ENCODE assay signal across 13 cellular contexts in genomic region chr4:46937493-46937892, GRCh38. TPM values are rescaled to one million over a fixed set of nuclear protein-coding genes. Genes with fewer than 3 reads are reported as not detected.
A peak's percentile ranks its signal among the peaks of the same experiment; 100 is the strongest.
DNase-seq lines count a peak whose midpoint lies in the region; ATAC-seq and TF ChIP-seq lines count a peak whose summit lies in the region.
"Had no signal": no experiment of that assay in that cellular context is flagged by ENCODE, and none has a peak within 500 bp of the region (broad histone marks: within the 10 kb centered on the region; RNA-seq: fewer than 3 reads in every experiment).

No MANE protein-coding gene starts in this region.

- no peaks in the 10 kb centered on the region; the same call in 1 of the 2 replicates for H3K27me3 ChIP-seq in SK-N-SH (ENCODE audit: insufficient read depth)
- H3K27me3 ChIP-seq in fibroblast of lung (ENCODE audit: control insufficient read depth, insufficient read depth, low read length), result no peaks in the 10 kb centered on the region
- H3K27me3 ChIP-seq: MG63 had no signal

- no peak overlapping the region for H3K4me3 Mint-ChIP-seq in type B pancreatic cell
- H3K4me3 Mint-ChIP-seq: stimulated activated effector memory CD8-positive, alpha-beta T cell treated with anti-CD3 and anti-CD28 coated beads, Interleukin-12 subunit alpha, Interleukin-12 subunit beta, amount 100 ng/mL, for 72 hours had no signal

- H3K4me2 ChIP-seq in SK-N-SH (no peak overlapping the region), fibroblast of lung (ENCODE audit: extremely low read depth, insufficient read depth, low read length) (no peak overlapping the region)

- TF ChIP-seq CTCF in SK-N-SH (IDR thresholded peaks at IDR 0.05), result peak; percentile 45
- peak in 1 of 2 donors; percentile 35 for TF ChIP-seq CTCF in fibroblast of lung (conservative IDR thresholded peaks at IDR 0.05 in 1 of 2, IDR thresholded peaks at IDR 0.05 in 1 of 2; ENCODE audit: low read depth in 1 of 2, low read length in 2 of 2)
- peak; percentile 50 for TF ChIP-seq CTCF in type B pancreatic cell (conservative IDR thresholded peaks at IDR 0.05)

- H3K4me3 ChIP-seq in SK-N-SH (ENCODE audit: low read depth in 2 of 2, low read length in 1 of 2) (no peak overlapping the region; a peak in 1 of 4 replicates), fibroblast of lung (replicated peaks in 1 of 4; ENCODE audit: control extremely low read depth in 1 of 4, insufficient read depth in 1 of 4, low read depth in 3 of 4, low read length in 4 of 4) (no peak overlapping the region)
- H3K4me3 ChIP-seq: MG63 had no signal

- no peaks in the 10 kb centered on the region for H3K4me1 Mint-ChIP-seq in type B pancreatic cell (ENCODE audit: unreplicated experiment)
- H3K4me1 Mint-ChIP-seq: stimulated activated effector memory CD8-positive, alpha-beta T cell treated with anti-CD3 and anti-CD28 coated beads, Interleukin-12 subunit alpha, Interleukin-12 subunit beta, amount 100 ng/mL, for 72 hours had no signal

- H2AFZ ChIP-seq in SK-N-SH (ENCODE audit: low read depth) (no peak overlapping the region), fibroblast of lung (ENCODE audit: low read length) (no peak overlapping the region)

- no peak for DNase-seq in SK-N-SH
- DNase-seq in OCI-M1 (lab: John Stamatoyannopoulos, UW), result peak; percentile 21
- DNase-seq in fibroblast of lung (ENCODE audit: low read depth in 2 of 2), result peak; percentile 22 to 34
- no peak for DNase-seq in type B pancreatic cell (ENCODE audit: extremely low spot score, unreplicated experiment)
- DNase-seq in NCI-H2029 (lab: John Stamatoyannopoulos, UW), result no peak
- DNase-seq in COLO829 (ENCODE audit: low spot score), result no peak
- DNase-seq: MG63, NCI-H69, T-helper 2 cell had no signal

- no peak overlapping the region for H3K27ac Mint-ChIP-seq in type B pancreatic cell
- H3K27ac Mint-ChIP-seq: stimulated activated effector memory CD8-positive, alpha-beta T cell treated with anti-CD3 and anti-CD28 coated beads, Interleukin-12 subunit alpha, Interleukin-12 subunit beta, amount 100 ng/mL, for 72 hours had no signal

- no peaks in the 10 kb centered on the region; a peak in 1 of 4 replicates for H3K4me1 ChIP-seq in SK-N-SH (ENCODE audit: control insufficient read depth in 1 of 2, insufficient read depth in 2 of 2, low read depth in 1 of 2, low read length in 1 of 2)
- no peaks in the 10 kb centered on the region for H3K4me1 ChIP-seq in fibroblast of lung (ENCODE audit: control insufficient read depth, extremely low read depth, insufficient read depth, low read length)

- H3K9me3 Mint-ChIP-seq in type B pancreatic cell, result no peaks in the 10 kb centered on the region
- H3K9me3 Mint-ChIP-seq: stimulated activated effector memory CD8-positive, alpha-beta T cell treated with anti-CD3 and anti-CD28 coated beads, Interleukin-12 subunit alpha, Interleukin-12 subunit beta, amount 100 ng/mL, for 72 hours had no signal

- H4K20me1 ChIP-seq in SK-N-SH (ENCODE audit: insufficient read depth), result no peaks in the 10 kb centered on the region
- H4K20me1 ChIP-seq in fibroblast of lung (ENCODE audit: control insufficient read depth, extremely low read depth, insufficient read depth, low read length), result no peaks in the 10 kb centered on the region

- TF ChIP-seq RAD21 in SK-N-SH (IDR thresholded peaks at IDR 0.05; ENCODE audit: low read length), result no peak

- ATAC-seq in SK-N-SH treated with all-trans-retinoic acid at 6 μM for 48 hours (no peak), GM18907 (IDR thresholded peaks at IDR 0.05; ENCODE audit: unreplicated experiment) (no peak)
- ATAC-seq: stimulated activated effector memory CD8-positive, alpha-beta T cell treated with anti-CD3 and anti-CD28 coated beads, Interleukin-12 subunit alpha, Interleukin-12 subunit beta, amount 100 ng/mL, for 72 hours had no signal

- CTCF ChIA-PET in SK-N-SH (lab: Yijun Ruan, JAX), result interaction anchor here (0.7 to 1.1 kb wide), 3 partner anchors 15 to 19 kb away, joined by 3 to 4 read pairs (median 3); no protein-coding TSS in a partner anchor

- no peaks in the 10 kb centered on the region for H3K36me3 Mint-ChIP-seq in type B pancreatic cell
- H3K36me3 Mint-ChIP-seq: stimulated activated effector memory CD8-positive, alpha-beta T cell treated with anti-CD3 and anti-CD28 coated beads, Interleukin-12 subunit alpha, Interleukin-12 subunit beta, amount 100 ng/mL, for 72 hours had no signal

- no peak for TF ChIP-seq EP300 in SK-N-SH (IDR thresholded peaks at IDR 0.05; ENCODE audit: borderline replicate concordance in 1 of 2, low read depth in 1 of 2, low read length in 1 of 2)

- H3F3A ChIP-seq in SK-N-SH (replicated peaks; ENCODE audit: insufficient read depth), result no peaks in the 10 kb centered on the region

- H3K9ac ChIP-seq in SK-N-SH (no peak overlapping the region), fibroblast of lung (ENCODE audit: insufficient read depth, low read length) (no peak overlapping the region)

- no peak overlapping the region for H3K27ac ChIP-seq in SK-N-SH (ENCODE audit: low read depth in 2 of 2, low read length in 1 of 2)
- H3K27ac ChIP-seq in fibroblast of lung (ENCODE audit: insufficient read depth, low read length), result no peak overlapping the region

- no peaks in the 10 kb centered on the region for H3K36me3 ChIP-seq in SK-N-SH (replicated peaks in 1 of 2; ENCODE audit: control insufficient read depth in 1 of 2, insufficient read depth in 2 of 2, low read length in 1 of 2)
- no peaks in the 10 kb centered on the region for H3K36me3 ChIP-seq in fibroblast of lung (ENCODE audit: control insufficient read depth, insufficient read depth, low read length)
- H3K36me3 ChIP-seq: MG63 had no signal

- no peaks in the 10 kb centered on the region for H3K9me2 ChIP-seq in SK-N-SH

- 11% methylated on average over 1 of the region's 1 CpG for WGBS in SK-N-SH (ENCODE audit: low lambda C conversion rate)

- no peaks in the 10 kb centered on the region for H3K79me2 ChIP-seq in SK-N-SH (ENCODE audit: insufficient read depth)
- no peaks in the 10 kb centered on the region for H3K79me2 ChIP-seq in fibroblast of lung (ENCODE audit: control insufficient read depth, insufficient read depth, low read length)

- H3K9me3 ChIP-seq in SK-N-SH (no peaks in the 10 kb centered on the region), fibroblast of lung (ENCODE audit: control insufficient read depth, insufficient read depth, low read depth, low read length) (no peaks in the 10 kb centered on the region)
- H3K9me3 ChIP-seq: MG63 had no signal

- POLR2A ChIA-PET in SK-N-SH (lab: Yijun Ruan, JAX), result no interaction called here

- no peaks in the 10 kb centered on the region for H3K27me3 Mint-ChIP-seq in type B pancreatic cell

TF ChIP-seq in SK-N-SH, 30 proteins besides CTCF, POLR2A, EP300 and RAD21:
- TF ChIP-seq SMC3 (IDR thresholded peaks at IDR 0.05; ENCODE audit: low read depth, low read length) (no peak), YY1 (IDR thresholded peaks at IDR 0.05; ENCODE audit: low read depth) (no peak), RCOR1 (IDR thresholded peaks at IDR 0.05; ENCODE audit: low read length) (no peak), TAF1 (IDR thresholded peaks at IDR 0.05; ENCODE audit: borderline replicate concordance, low read depth, low read length) (no peak), NRF1 (IDR thresholded peaks at IDR 0.05; ENCODE audit: low read depth, low read length) (no peak), FOXJ3 (CRISPR knock-in tag; IDR thresholded peaks at IDR 0.05) (no peak), MXI1 (IDR thresholded peaks at IDR 0.05; ENCODE audit: low read depth, low read length) (no peak), SIN3A (IDR thresholded peaks at IDR 0.05; ENCODE audit: borderline replicate concordance, low read depth, low read length) (no peak), TCF12 (IDR thresholded peaks at IDR 0.05) (no peak), FOSL2 (IDR thresholded peaks at IDR 0.05; ENCODE audit: borderline replicate concordance, low read depth) (no peak), MEF2A (IDR thresholded peaks at IDR 0.05; ENCODE audit: borderline replicate concordance, low read depth) (no peak), RXRA (IDR thresholded peaks at IDR 0.05; ENCODE audit: borderline replicate concordance, low read depth) (no peak)

TF ChIP-seq in SK-N-SH treated with all-trans-retinoic acid at 6 μM for 48 hours, 23 proteins besides CTCF, POLR2A, EP300 and RAD21 (continues in another document):
- TF ChIP-seq ZC3H10 (CRISPR knock-in tag; IDR thresholded peaks at IDR 0.05) (no peak), GLIS3 (CRISPR knock-in tag; IDR thresholded peaks at IDR 0.05) (no peak), TCF4 (CRISPR knock-in tag; IDR thresholded peaks at IDR 0.05; ENCODE audit: borderline replicate concordance) (no peak), ARNTL (CRISPR knock-in tag; IDR thresholded peaks at IDR 0.05; ENCODE audit: borderline replicate concordance, low read depth) (no peak), ESRRG (CRISPR knock-in tag; IDR thresholded peaks at IDR 0.05) (no peak), OSR1 (CRISPR knock-in tag; IDR thresholded peaks at IDR 0.05) (no peak), CSRNP3 (CRISPR knock-in tag; IDR thresholded peaks at IDR 0.05) (no peak), ZNF565 (CRISPR knock-in tag; conservative IDR thresholded peaks at IDR 0.05; ENCODE audit: low read depth) (no peak)

RNA-seq across cellular contexts. Expression of gene COX7B2, which starts 28.4 kb away (rescaled TPM):
- not detected in 2 replicates for polyA plus RNA-seq in SK-N-SH (2012; rRNA removed)
- not detected in 2 replicates for polyA plus RNA-seq in SK-N-SH (2012; cell fraction: cytosol; rRNA removed)
- not detected in 2 replicates for polyA plus RNA-seq in SK-N-SH (2012; cell fraction: nucleus; rRNA removed)
- not detected in 2 replicates for total RNA-seq in fibroblast of lung
- not detected in 2 replicates for polyA plus RNA-seq in fibroblast of lung
- not detected in 2 replicates for polyA plus RNA-seq in fibroblast of lung (2012)
- polyA minus RNA-seq in fibroblast of lung (ENCODE audit: low replicate concordance), result not detected in 2 replicates
- total RNA-seq in type B pancreatic cell (ENCODE audit: low replicate concordance), result not detected in 2 replicates
- total RNA-seq: myocyte had no signal

RNA-seq across cellular contexts. Expression of gene GABRA4, which starts 55.9 kb away (rescaled TPM):
- not detected in 2 replicates for polyA plus RNA-seq in SK-N-SH (2012; rRNA removed)
- not detected in 2 replicates for polyA plus RNA-seq in SK-N-SH (2012; cell fraction: cytosol; rRNA removed)
- polyA plus RNA-seq in SK-N-SH (2012; cell fraction: nucleus; rRNA removed), result not detected in 2 replicates
- not detected in 2 replicates for total RNA-seq in fibroblast of lung
- not detected in 2 replicates for polyA plus RNA-seq in fibroblast of lung
- not detected in 2 replicates for polyA plus RNA-seq in fibroblast of lung (2012)
- not detected in 2 replicates for polyA minus RNA-seq in fibroblast of lung (ENCODE audit: low replicate concordance)
- total RNA-seq in type B pancreatic cell (ENCODE audit: low replicate concordance), result 0.45 and 1.5 TPM in 2 replicates
- total RNA-seq: myocyte had no signal

Comparison
In these comparisons a context has a peak if more than half of its experiments do, and no peak if none do; other contexts are left out.
1. DNase-seq: peak in OCI-M1 (single experiment) and fibroblast of lung (2 of 2); none in SK-N-SH (single experiment), type B pancreatic cell (single experiment), NCI-H2029 (single experiment) and COLO829 (single experiment).